Comparison of ENCODE assay signal across 20 cellular contexts in genomic region chr18:79615091-79615490, GRCh38.
A peak's percentile ranks its signal among the peaks of the same experiment; 100 is the strongest.
DNase-seq lines count a peak whose midpoint lies in the region; ATAC-seq and TF ChIP-seq lines count a peak whose summit lies in the region.
"Had no signal": no experiment of that assay in that cellular context is flagged by ENCODE, and none has a peak within 500 bp of the region (broad histone marks: within the 10 kb centered on the region; RNA-seq: fewer than 3 reads in every experiment).

No MANE protein-coding gene starts in this region.

- no peaks in the 10 kb centered on the region for H3K4me1 Mint-ChIP-seq in T-helper 2 cell treated with Interferon-gamma antibody and Interleukin-4, amounts not matched to agents 5 μg/mL and 100 μg/mL, for 36 hours (ENCODE audit: low read depth)

- no peaks in the 10 kb centered on the region for H3K36me3 ChIP-seq in WERI-Rb-1
- H3K36me3 ChIP-seq in lower lobe of right lung, result no peaks in the 10 kb centered on the region
- H3K36me3 ChIP-seq in spleen, result no peaks in the 10 kb centered on the region

- H3K27me3 ChIP-seq in WERI-Rb-1 (ENCODE audit: insufficient read depth, low read depth, severe bottlenecking) (no peaks in the 10 kb centered on the region), lower lobe of right lung (ENCODE audit: low read depth) (peaks cover 9% of the 10 kb centered on the region), spleen (replicated peaks in 1 of 7) (peaks cover 0 to 26% (median 10%) of the 10 kb centered on the region in 7 donors)

- H3K4me1 ChIP-seq in lower lobe of right lung, result no peaks in the 10 kb centered on the region
- H3K4me1 ChIP-seq in spleen, result peaks cover 0 to 5% (median 0%) of the 10 kb centered on the region in 6 donors

- no peak overlapping the region for H3K4me3 ChIP-seq in WERI-Rb-1 (ENCODE audit: low read depth, low read length)
- H3K4me3 ChIP-seq in lower lobe of right lung, result no peak overlapping the region
- no peak overlapping the region for H3K4me3 ChIP-seq in spleen
- H3K4me3 ChIP-seq: GM23338 had no signal

- no peaks in the 10 kb centered on the region for H3K36me3 Mint-ChIP-seq in T-helper 2 cell treated with Interferon-gamma antibody and Interleukin-4, amounts not matched to agents 5 μg/mL and 100 μg/mL, for 36 hours (ENCODE audit: low read depth)

- no peaks in the 10 kb centered on the region for H3K9me3 Mint-ChIP-seq in T-helper 2 cell treated with Interferon-gamma antibody and Interleukin-4, amounts not matched to agents 5 μg/mL and 100 μg/mL, for 36 hours
- H3K9me3 Mint-ChIP-seq: GM23338 had no signal

- DNase-seq in Right ventricle myocardium superior (peak; percentile 6), Right ventricle myocardium inferior (ENCODE audit: missing footprints) (no peak), WERI-Rb-1 (peak; percentile 4), lower lobe of right lung (peak; percentile 21), spleen (peak; percentile 42), NCI-H1436 treated with DMSO at 0.1 percent for 48 hours (lab: John Stamatoyannopoulos, UW) (no peak), DMS 273 (lab: John Stamatoyannopoulos, UW; ENCODE audit: unreplicated experiment) (no peak)
- no peak for DNase-seq in T-helper 2 cell treated with Interferon-gamma antibody and Interleukin-4, amounts not matched to agents 5 μg/mL and 100 μg/mL, for 36 hours (ENCODE audit: low spot score)
- DNase-seq: EL; GF-D8; HCEC 1CT; KG1; NCI-H1092 treated with DMSO at 0.1 percent for 48 hours; NCI-H2029 treated with DMSO at 0.1 percent for 48 hours; NCI-H226; NCI-H524; NCI-H774; NK-92 treated with Interleukin-12 subunit alpha and Interleukin-12 subunit beta, amount 100 ng/mL, for 24 hours had no signal

- H3K27me3 Mint-ChIP-seq in T-helper 2 cell treated with Interferon-gamma antibody and Interleukin-4, amounts not matched to agents 5 μg/mL and 100 μg/mL, for 36 hours (ENCODE audit: low read depth), result no peaks in the 10 kb centered on the region

- H3K9me3 ChIP-seq in WERI-Rb-1 (ENCODE audit: severe bottlenecking) (no peaks in the 10 kb centered on the region), lower lobe of right lung (no peaks in the 10 kb centered on the region), spleen (peaks cover 0 to 3% (median 0%) of the 10 kb centered on the region in 8 donors)

- no peak for TF ChIP-seq CTCF in WERI-Rb-1 (IDR thresholded peaks at IDR 0.05; ENCODE audit: low read depth, low read length)
- TF ChIP-seq CTCF in lower lobe of right lung (IDR thresholded peaks at IDR 0.05), result no peak
- no peak for TF ChIP-seq CTCF in spleen (IDR thresholded peaks at IDR 0.05 in 8 of 11, conservative IDR thresholded peaks at IDR 0.05 in 3 of 11)

- no peak overlapping the region for H3K27ac ChIP-seq in WERI-Rb-1
- no peak overlapping the region for H3K27ac ChIP-seq in lower lobe of right lung
- H3K27ac ChIP-seq in spleen, result no peak overlapping the region
- H3K27ac ChIP-seq: C4-2B had no signal

- intact Hi-C loops in Right ventricle myocardium superior (cut with DNase I), result no loop called here
- intact Hi-C loops in Right ventricle myocardium inferior (cut with DNase I), result no loop called here
- intact Hi-C loops in lower lobe of right lung (cut with DNase I), result no loop called here
- intact Hi-C loops in spleen (cut with DNase I; ENCODE audit: low total_unique reads), result no loop called here

- WGBS in spleen, 5 donors, result 78 to 90% (median 84%) methylated on average over 18 of the region's 18 CpGs

- TF ChIP-seq POLR2A in spleen (IDR thresholded peaks at IDR 0.05), result no peak

- H3K4me3 Mint-ChIP-seq in T-helper 2 cell treated with Interferon-gamma antibody and Interleukin-4, amounts not matched to agents 5 μg/mL and 100 μg/mL, for 36 hours, result no peak overlapping the region
- H3K4me3 Mint-ChIP-seq: GM23338 had no signal

- H3K27ac Mint-ChIP-seq in T-helper 2 cell treated with Interferon-gamma antibody and Interleukin-4, amounts not matched to agents 5 μg/mL and 100 μg/mL, for 36 hours, result no peak overlapping the region
- H3K27ac Mint-ChIP-seq: GM23338 had no signal

- ATAC-seq in Right ventricle myocardium superior (ENCODE audit: poor library complexity) (no peak), Right ventricle myocardium inferior (no peak), lower lobe of right lung (no peak)
- ATAC-seq: GM23338 had no signal

Comparison
In these comparisons a context has a peak if more than half of its experiments do, and no peak if none do; other contexts are left out.
1. DNase-seq: peak in Right ventricle myocardium superior (single experiment), WERI-Rb-1 (single experiment), lower lobe of right lung (single experiment) and spleen (single experiment); none in Right ventricle myocardium inferior (single experiment), NCI-H1436 treated with DMSO at 0.1 percent for 48 hours (single experiment), DMS 273 (single experiment) and T-helper 2 cell treated with Interferon-gamma antibody and Interleukin-4, amounts not matched to agents 5 μg/mL and 100 μg/mL, for 36 hours (single experiment).